ENCODE assay signal across 8 cellular contexts in the genomic region with DNA sequence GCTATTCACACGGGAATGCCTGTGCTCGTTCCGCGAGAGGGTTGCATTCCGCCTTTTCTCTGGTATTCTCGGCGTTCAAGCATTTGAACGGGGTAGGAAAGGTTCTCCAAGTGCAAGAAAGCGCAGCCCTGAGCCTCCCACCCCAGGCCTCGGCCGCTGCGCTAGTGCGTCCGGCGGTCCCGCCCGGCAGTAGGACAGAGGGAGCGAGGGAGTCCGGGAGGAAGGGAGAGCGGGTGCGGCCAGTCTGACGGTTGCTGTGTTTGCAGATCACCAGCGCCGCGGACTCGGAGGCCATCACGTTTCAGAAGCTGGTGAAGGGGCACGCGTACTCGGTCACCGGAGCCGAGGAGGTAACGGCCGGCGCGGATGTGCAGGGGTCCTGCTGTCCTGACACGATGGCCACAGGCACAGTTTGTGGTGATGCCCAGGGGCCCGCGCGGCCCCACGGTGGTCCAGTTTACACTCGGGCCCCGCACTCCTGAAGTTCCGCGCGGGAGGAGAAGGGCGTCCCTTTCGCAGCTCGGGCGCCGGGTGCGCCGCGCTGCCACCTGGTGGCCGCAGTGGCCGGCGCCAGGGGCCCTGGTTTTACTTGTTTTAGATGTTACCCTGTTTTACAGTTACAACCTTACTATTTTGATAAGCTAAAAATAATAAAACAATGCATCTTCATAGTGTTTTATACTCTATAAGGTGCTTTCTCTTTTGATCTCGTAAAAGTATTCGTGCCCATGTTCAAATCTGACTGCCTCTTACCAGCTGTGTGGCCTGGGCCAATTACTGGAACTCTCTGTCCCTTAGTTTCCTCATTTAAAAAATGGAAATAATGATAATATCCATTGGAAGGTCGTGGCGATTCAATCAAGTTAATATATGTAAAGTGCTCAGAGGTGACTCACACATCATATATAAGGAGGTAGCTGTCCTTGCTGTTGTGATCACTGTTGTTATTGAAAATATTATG. TPM values are rescaled to one million over a fixed set of nuclear protein-coding genes. Genes with fewer than 3 reads are reported as not detected.
DNase-seq lines count a peak whose midpoint lies in the region; ATAC-seq and TF ChIP-seq lines count a peak whose summit lies in the region.

No MANE protein-coding gene starts in this region.

- 3 to 7% (median 3%) methylated on average over 54 to 61 of the region's 61 CpGs for WGBS in ovary, 3 donors

- peak overlapping the region; percentile 4 to 63 for H3K27ac ChIP-seq in ovary
- H3K27ac ChIP-seq in thoracic aorta, result peak overlapping the region; percentile 70 to 75

- H3K9me3 ChIP-seq in ovary (no peaks in the 10 kb centered on the region), thoracic aorta (no peaks in the 10 kb centered on the region)

- intact Hi-C loops in Right ventricle myocardium superior (cut with DNase I) (loop anchor here (5.0 kb wide), 1 partner anchor 37 kb away; a partner anchor contains a TSS), ovary (cut with DNase I) (loop anchor here (2.0 to 5.0 kb wide), 4 partner anchors 36 to 52 kb away; a partner anchor contains a TSS)

- H3K27ac Mint-ChIP-seq in activated naive CD4-positive, alpha-beta T cell treated with anti-CD3 and anti-CD28 coated beads, Interleukin-2, amount 50 U/mL, for 72 hours, result peak overlapping the region in 1 of 2 donors; percentile 20

- TF ChIP-seq POLR2A in ovary (IDR thresholded peaks at IDR 0.05), result no peak

- DNase-seq in SKM-1 (lab: John Stamatoyannopoulos, UW; ENCODE audit: unreplicated experiment), result peak; percentile 17
- peak; percentile 63 to 75 for DNase-seq in activated naive CD4-positive, alpha-beta T cell treated with anti-CD3 and anti-CD28 coated beads, Interleukin-2, amount 50 U/mL, for 72 hours (ENCODE audit: low spot score in 2 of 2)
- DNase-seq in Right ventricle myocardium superior, result peak; percentile 86
- peak; percentile 60 to 82 (median 74) for DNase-seq in ovary
- no peak for DNase-seq in thoracic aorta (ENCODE audit: low spot score)

- H3K36me3 Mint-ChIP-seq in activated naive CD4-positive, alpha-beta T cell treated with anti-CD3 and anti-CD28 coated beads, Interleukin-2, amount 50 U/mL, for 72 hours, result no peaks in the 10 kb centered on the region

- H3K36me3 ChIP-seq in ovary (no peaks in the 10 kb centered on the region), thoracic aorta (peaks cover 65% of the 10 kb centered on the region)

- no peak for TF ChIP-seq EP300 in ovary (IDR thresholded peaks at IDR 0.05)

- TF ChIP-seq CTCF in ovary (IDR thresholded peaks at IDR 0.05) (peak; percentile 88 to 92 (median 92)), thoracic aorta (IDR thresholded peaks at IDR 0.05) (peak; percentile 96)

- H3K4me3 ChIP-seq in ovary (peak overlapping the region; percentile 48), thoracic aorta (peak overlapping the region; percentile 75)

- no peaks in the 10 kb centered on the region for H3K9me3 Mint-ChIP-seq in activated naive CD4-positive, alpha-beta T cell treated with anti-CD3 and anti-CD28 coated beads, Interleukin-2, amount 50 U/mL, for 72 hours

- peaks cover 5% of the 10 kb centered on the region for H3K4me1 ChIP-seq in ovary (ENCODE audit: insufficient read depth)
- peaks cover 11 to 31% of the 10 kb centered on the region in 2 donors for H3K4me1 ChIP-seq in thoracic aorta (ENCODE audit: control insufficient read depth in 1 of 2, low read depth in 2 of 2)

- peak; percentile 79 for ATAC-seq in GM18502 (IDR thresholded peaks at IDR 0.05; ENCODE audit: poor library complexity, unreplicated experiment)
- ATAC-seq in HG03025 (IDR thresholded peaks at IDR 0.05; ENCODE audit: low FRiP score, unreplicated experiment), result peak; percentile 61
- ATAC-seq in activated naive CD4-positive, alpha-beta T cell treated with anti-CD3 and anti-CD28 coated beads, Interleukin-2, amount 50 U/mL, for 72 hours, result peak; percentile 70 to 86
- peak; percentile 94 for ATAC-seq in Right ventricle myocardium superior (ENCODE audit: poor library complexity)
- peak; percentile 56 for ATAC-seq in thoracic aorta (ENCODE audit: insufficient number of reproducible peaks, low FRiP score, low read depth)
- ATAC-seq in HG02588 (IDR thresholded peaks at IDR 0.05; ENCODE audit: unreplicated experiment), result no peak

- H3K27me3 ChIP-seq in ovary (no peaks in the 10 kb centered on the region), thoracic aorta (replicated peaks; ENCODE audit: insufficient read depth) (no peaks in the 10 kb centered on the region)

RNA-seq across cellular contexts. Expression of a gene that starts 36.7 kb away (rescaled TPM):
- 10 to 100 TPM in 1 of 2 donors, 1 to 10 TPM in 1; 7.0 to 36.8 TPM for total RNA-seq in activated naive CD4-positive, alpha-beta T cell treated with anti-CD3 and anti-CD28 coated beads, Interleukin-2, amount 50 U/mL, for 72 hours
- total RNA-seq in Right ventricle myocardium superior, result 72.6 TPM
- total RNA-seq in ovary, result 100 to 1,000 TPM in 6 of 7 donors, 10 to 100 TPM in 1; 96.1 to 267 (median 171) TPM
- 100 to 1,000 TPM in 1 of 2 donors, 10 to 100 TPM in 1; 70.6 to 254 TPM for polyA plus RNA-seq in ovary
- 100 to 1,000 TPM; 235 to 258 TPM for total RNA-seq in thoracic aorta
